Comparison of ENCODE assay signal across 4 cellular contexts in genomic region chr1:25419338-25419737, GRCh38. TPM values are rescaled to one million over a fixed set of nuclear protein-coding genes. Genes with fewer than 3 reads are reported as not detected.
"Had no signal": no experiment of that assay in that cellular context is flagged by ENCODE, and none has a peak within 500 bp of the region (broad histone marks: within the 10 kb centered on the region; RNA-seq: fewer than 3 reads in every experiment).

No MANE protein-coding gene starts in this region.

RNA-seq across cellular contexts. Expression of gene RHCE, which starts 1.3 kb away (rescaled TPM):
- total RNA-seq: activated B cell treated with CpG ODN at 0.5 μM for 24 hours; activated CD8-positive, alpha-beta memory T cell treated with anti-CD3 and anti-CD28 coated beads, Interleukin-2, amount 10 ng/mL, durations not matched to agents 7 days and 5 days; T-helper 17 cell; T-helper 2 cell treated with Interferon-gamma antibody and Interleukin-4, amounts not matched to agents 100 ng/mL and 5 ng/mL, for 36 hours had no signal
